14 cellular contexts compared by ENCODE assay signal in genomic region chr3:184241141-184241446, GRCh38.
"Had no signal": no experiment of that assay in that cellular context is flagged by ENCODE, and none has a peak within 500 bp of the region (broad histone marks: within the 10 kb centered on the region; RNA-seq: fewer than 3 reads in every experiment).

No MANE protein-coding gene starts in this region.

- H3K27me3 ChIP-seq: ascending aorta, dorsolateral prefrontal cortex, right atrium auricular region, upper lobe of right lung had no signal

- H3K9me3 ChIP-seq: ascending aorta, left ventricle myocardium inferior, right atrium auricular region, upper lobe of right lung had no signal

- DNase-seq: activated CD4-positive, alpha-beta T cell treated with anti-CD3 and anti-CD28 coated beads for 1 hour; activated CD4-positive, alpha-beta T cell treated with anti-CD3 and anti-CD28 coated beads, Interleukin-2, amount 50 U/mL, for 48 hours; activated CD8-positive, alpha-beta memory T cell treated with anti-CD3 and anti-CD28 coated beads, Interleukin-2, amount 10 ng/mL, durations not matched to agents 7 days and 5 days; activated gamma-delta T cell; activated T-cell treated with anti-CD3 and anti-CD28 coated beads, Interleukin-2, amount 50 U/mL, for 24 hours; dorsolateral prefrontal cortex; head of caudate nucleus; left ventricle myocardium inferior; stimulated activated naive B cell treated with anti-CD40 and anti-IgM and Interleukin-4, amounts not matched to agents 10 μg/mL and 1 μg/mL and 100 μg/mL, for 72 hours had no signal

- H3K4me3 ChIP-seq: ascending aorta, dorsolateral prefrontal cortex, right atrium auricular region, upper lobe of right lung had no signal

- H3K4me1 ChIP-seq: ascending aorta, foreskin keratinocyte, upper lobe of right lung had no signal

- H3K27ac ChIP-seq: ascending aorta, foreskin keratinocyte, left ventricle myocardium inferior, right atrium auricular region, skin epidermis, upper lobe of right lung had no signal
